In the genomic region with DNA sequence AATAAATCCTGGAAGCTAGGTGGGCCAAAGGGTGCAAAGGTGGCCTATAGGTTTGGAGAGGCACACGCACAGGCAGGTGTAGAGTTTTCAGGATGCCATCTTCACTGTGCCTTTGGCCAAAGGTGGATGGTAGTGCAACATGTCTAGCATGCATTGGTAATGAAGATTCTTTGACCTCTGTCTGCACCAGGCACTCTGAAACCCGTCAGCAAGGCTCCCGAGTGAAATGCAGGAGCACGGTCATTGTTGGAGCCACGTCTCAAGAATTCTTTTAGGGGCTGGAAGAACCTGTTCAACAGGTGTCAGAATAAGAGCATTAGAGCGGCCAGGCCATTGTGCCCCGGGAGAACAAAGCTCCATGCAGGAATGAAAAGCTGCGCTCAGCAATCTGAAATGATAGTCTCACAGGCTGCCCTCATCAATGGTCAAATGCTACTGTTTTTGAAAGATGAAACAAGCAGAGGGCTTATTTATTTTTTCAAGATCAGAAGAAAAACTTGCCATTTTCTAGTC, we compare ENCODE assay signal across 18 cellular contexts. TPM values are rescaled to one million over a fixed set of nuclear protein-coding genes. Genes with fewer than 3 reads are reported as not detected.
DNase-seq lines count a peak whose midpoint lies in the region; ATAC-seq and TF ChIP-seq lines count a peak whose summit lies in the region.
"Had no signal": no experiment of that assay in that cellular context is flagged by ENCODE, and none has a peak within 500 bp of the region (broad histone marks: within the 10 kb centered on the region; RNA-seq: fewer than 3 reads in every experiment).

No MANE protein-coding gene starts in this region.

- TF ChIP-seq POLR2A in breast epithelium (IDR thresholded peaks at IDR 0.05) (no peak), vagina (IDR thresholded peaks at IDR 0.05) (no peak)

- H3K4me3 ChIP-seq in breast epithelium (no peak overlapping the region), mammary epithelial cell (replicated peaks in 1 of 3; ENCODE audit: insufficient read depth in 1 of 3, low read depth in 2 of 3, low read length in 3 of 3) (no peak overlapping the region), coronary artery (no peak overlapping the region), lower lobe of right lung (no peak overlapping the region), vagina (no peak overlapping the region)
- H3K4me3 ChIP-seq: SK-N-MC had no signal

- no peak overlapping the region for H3K4me2 ChIP-seq in mammary epithelial cell (ENCODE audit: insufficient read depth, low read depth, low read length)

- CTCF ChIA-PET in mammary epithelial cell (lab: Charles Lee; ENCODE audit: low non-redundant PET): no interaction called here

- TF ChIP-seq CTCF in breast epithelium (IDR thresholded peaks at IDR 0.05): no peak
- no peak for TF ChIP-seq CTCF in mammary epithelial cell (conservative IDR thresholded peaks at IDR 0.05 in 1 of 2, IDR thresholded peaks at IDR 0.05 in 1 of 2; ENCODE audit: extremely low read depth in 1 of 2, insufficient read depth in 1 of 2, low read depth in 1 of 2, low read length in 2 of 2)
- no peak for TF ChIP-seq CTCF in coronary artery (IDR thresholded peaks at IDR 0.05)
- TF ChIP-seq CTCF in lower lobe of right lung (IDR thresholded peaks at IDR 0.05): no peak
- TF ChIP-seq CTCF in glutamatergic neuron (IDR thresholded peaks at IDR 0.05; ENCODE audit: partially characterized antibody, unreplicated experiment): no peak
- TF ChIP-seq CTCF in vagina (IDR thresholded peaks at IDR 0.05): no peak

- H3K27ac ChIP-seq in breast epithelium (peak overlapping the region; percentile 80), mammary epithelial cell (ENCODE audit: insufficient read depth, low read depth, low read length) (no peak overlapping the region), coronary artery (no peak overlapping the region), lower lobe of right lung (no peak overlapping the region), vagina (no peak overlapping the region)
- H3K27ac ChIP-seq: SK-N-MC had no signal

- no peaks in the 10 kb centered on the region for H3K79me2 ChIP-seq in mammary epithelial cell (ENCODE audit: insufficient read depth, low read length)

- H3K9ac ChIP-seq in mammary epithelial cell (ENCODE audit: insufficient read depth, low read length): no peak overlapping the region

- no peaks in the 10 kb centered on the region for H3K4me1 ChIP-seq in breast epithelium
- H3K4me1 ChIP-seq in mammary epithelial cell (ENCODE audit: insufficient read depth, low read length): no peaks in the 10 kb centered on the region
- peaks cover 8% of the 10 kb centered on the region for H3K4me1 ChIP-seq in lower lobe of right lung
- H3K4me1 ChIP-seq in vagina: no peaks in the 10 kb centered on the region

- peak; percentile 75 to 80 for DNase-seq in breast epithelium (ENCODE audit: low spot score in 2 of 2)
- DNase-seq in mammary epithelial cell: no peak
- DNase-seq in coronary artery (ENCODE audit: low spot score): peak; percentile 31
- no peak for DNase-seq in lower lobe of right lung
- DNase-seq in glomerular visceral epithelial cell (ENCODE audit: extremely low spot score): no peak
- no peak for DNase-seq in glutamatergic neuron
- DNase-seq in vagina (ENCODE audit: extremely low spot score in 2 of 2): no peak
- DNase-seq: activated CD4-positive, alpha-beta memory T cell treated with anti-CD3 and anti-CD28 coated beads for 36 hours; activated T-cell treated with anti-CD3 and anti-CD28 coated beads, Interleukin-2, amount 50 U/mL, for 72 hours; CD8-positive, alpha-beta memory T cell; foreskin melanocyte; immature natural killer cell; NCI-H1694; NCI-H446 treated with DMSO at 0.1 percent for 48 hours; stimulated activated naive CD4-positive, alpha-beta T cell had no signal

- peaks cover 13% of the 10 kb centered on the region for H3K4me1 Mint-ChIP-seq in glutamatergic neuron (ENCODE audit: low read depth, unreplicated experiment)
- H3K4me1 Mint-ChIP-seq: immature natural killer cell had no signal

- no peak overlapping the region for H3K27ac Mint-ChIP-seq in glutamatergic neuron (ENCODE audit: unreplicated experiment)
- H3K27ac Mint-ChIP-seq: activated CD4-positive, alpha-beta memory T cell treated with anti-CD3 and anti-CD28 coated beads for 36 hours; activated T-cell treated with anti-CD3 and anti-CD28 coated beads, Interleukin-2, amount 50 U/mL, for 72 hours; CD8-positive, alpha-beta memory T cell had no signal

- no peak overlapping the region for H2AFZ ChIP-seq in mammary epithelial cell (ENCODE audit: low read depth, low read length)

- no peaks in the 10 kb centered on the region for H3K36me3 ChIP-seq in breast epithelium
- no peaks in the 10 kb centered on the region for H3K36me3 ChIP-seq in mammary epithelial cell (ENCODE audit: insufficient read depth, low read length)
- H3K36me3 ChIP-seq in lower lobe of right lung: no peaks in the 10 kb centered on the region
- H3K36me3 ChIP-seq in vagina: no peaks in the 10 kb centered on the region

- H3K27me3 Mint-ChIP-seq in glutamatergic neuron (ENCODE audit: unreplicated experiment): peaks cover 4% of the 10 kb centered on the region
- H3K27me3 Mint-ChIP-seq: activated CD4-positive, alpha-beta memory T cell treated with anti-CD3 and anti-CD28 coated beads for 36 hours had no signal

- BruUV-seq in mammary epithelial cell (replicated peaks; lab: Mats Ljungman, UMichigan): no TSS peak

- 47% methylated on average over 8 of the region's 8 CpGs for WGBS in mammary epithelial cell (ENCODE audit: low coverage, missing lambda C conversion rate)

- intact Hi-C loops in breast epithelium (cut with DNase I; ENCODE audit: low total_unique reads) (loop anchor here (2.0 kb wide), 1 partner anchor 69 kb away; no protein-coding TSS in a partner anchor), mammary epithelial cell (cut with micrococcal nuclease) (no loop called here), lower lobe of right lung (cut with DNase I) (no loop called here), vagina (cut with DNase I) (no loop called here)

- dilution Hi-C loops in mammary epithelial cell (cut with HindIII; ENCODE audit: low sequenced_read_pairs): no loop called here

- H3K27me3 ChIP-seq in breast epithelium (no peaks in the 10 kb centered on the region), mammary epithelial cell (ENCODE audit: insufficient read depth, low read length) (no peaks in the 10 kb centered on the region), lower lobe of right lung (ENCODE audit: low read depth) (no peaks in the 10 kb centered on the region), vagina (no peaks in the 10 kb centered on the region)

- no peak overlapping the region for H3K4me3 Mint-ChIP-seq in glutamatergic neuron (ENCODE audit: unreplicated experiment)
- H3K4me3 Mint-ChIP-seq: activated CD4-positive, alpha-beta memory T cell treated with anti-CD3 and anti-CD28 coated beads for 36 hours; activated T-cell treated with anti-CD3 and anti-CD28 coated beads, Interleukin-2, amount 50 U/mL, for 72 hours; CD8-positive, alpha-beta memory T cell; central memory CD8-positive, alpha-beta T cell; immature natural killer cell had no signal

- H4K20me1 ChIP-seq in mammary epithelial cell (ENCODE audit: insufficient read depth, low read length): no peaks in the 10 kb centered on the region

- no peaks in the 10 kb centered on the region for H3K36me3 Mint-ChIP-seq in glutamatergic neuron (ENCODE audit: unreplicated experiment)
- H3K36me3 Mint-ChIP-seq: activated CD4-positive, alpha-beta memory T cell treated with anti-CD3 and anti-CD28 coated beads for 36 hours; CD8-positive, alpha-beta memory T cell; immature natural killer cell had no signal

- in situ Hi-C loops in mammary epithelial cell (cut with MboI; ENCODE audit: low sequenced_read_pairs in 2 of 2): no loop called here

- ATAC-seq in lower lobe of right lung (peak; percentile 47 to 67), GM21423 (IDR thresholded peaks at IDR 0.05; ENCODE audit: unreplicated experiment) (no peak)
- ATAC-seq: activated T-cell treated with anti-CD3 and anti-CD28 coated beads, Interleukin-2, amount 50 U/mL, for 72 hours had no signal

- H3K9me3 Mint-ChIP-seq in glutamatergic neuron (ENCODE audit: unreplicated experiment): peaks cover 10% of the 10 kb centered on the region
- H3K9me3 Mint-ChIP-seq: activated CD4-positive, alpha-beta memory T cell treated with anti-CD3 and anti-CD28 coated beads for 36 hours; activated T-cell treated with anti-CD3 and anti-CD28 coated beads, Interleukin-2, amount 50 U/mL, for 72 hours; CD8-positive, alpha-beta memory T cell; central memory CD8-positive, alpha-beta T cell; immature natural killer cell had no signal

- H3K9me3 ChIP-seq in breast epithelium: no peaks in the 10 kb centered on the region
- no peaks in the 10 kb centered on the region for H3K9me3 ChIP-seq in mammary epithelial cell (replicated peaks; ENCODE audit: insufficient read depth, low read length)
- H3K9me3 ChIP-seq in lower lobe of right lung: no peaks in the 10 kb centered on the region
- H3K9me3 ChIP-seq in vagina: no peaks in the 10 kb centered on the region

RNA-seq across cellular contexts. Expression of a gene that starts 40.2 kb away (rescaled TPM):
- total RNA-seq in breast epithelium (100 to 1,000 TPM in 1 of 3 donors, 10 to 100 TPM in 2; 74.9 to 126 (median 78.0) TPM), mammary epithelial cell (10 to 100 TPM; 48.4 to 56.0 TPM), lower lobe of right lung (66.4 TPM), glutamatergic neuron (ENCODE audit: unreplicated experiment) (113 TPM), vagina (68.3 TPM)
- 17.1 TPM for polyA plus RNA-seq in mammary epithelial cell
- polyA minus RNA-seq in mammary epithelial cell: 185 TPM

Comparison
In these comparisons a context has a peak if more than half of its experiments do, and no peak if none do; other contexts are left out.
1. DNase-seq: peak in breast epithelium (2 of 2) and coronary artery (single experiment); none in mammary epithelial cell (single experiment), lower lobe of right lung (single experiment), glomerular visceral epithelial cell (single experiment), glutamatergic neuron (single experiment) and vagina (0 of 2).
2. H3K27ac ChIP-seq: peak in breast epithelium (2 of 2); none in mammary epithelial cell (single experiment), coronary artery (0 of 2), lower lobe of right lung (single experiment) and vagina (single experiment).